In genomic region chr19:2900296-2901252, GRCh38 we compare ENCODE assay signal across 1 cellular context.
TF ChIP-seq lines count a peak whose summit lies in the region.

ZNF57 (plus strand) TSS chr19:2900928; CDS start chr19:2901046, 118 bp downstream.

TF ChIP-seq in HepG2, 621 proteins besides CTCF, POLR2A, EP300 and RAD21 (continued from another document and continues in another):
- TF ChIP-seq TSC22D2 (CRISPR knock-in tag; IDR thresholded peaks at IDR 0.05; ENCODE audit: borderline replicate concordance) (peak; percentile 60; the same call in 1 of the 2 replicates), ZNF160 (CRISPR knock-in tag; IDR thresholded peaks at IDR 0.05) (no peak), ERF (CRISPR knock-in tag; IDR thresholded peaks at IDR 0.05) (peak; percentile 43; the same call in 1 of the 2 replicates), RELA (CRISPR knock-in tag; IDR thresholded peaks at IDR 0.05) (no peak), WIZ (CRISPR knock-in tag; IDR thresholded peaks at IDR 0.05) (no peak), MED13 (CRISPR knock-in tag; IDR thresholded peaks at IDR 0.05) (0 out of 2 replicates have a peak, but pooled peaks have one; percentile 28), NFE2 (CRISPR knock-in tag; IDR thresholded peaks at IDR 0.05) (no peak), ATRX (CRISPR knock-in tag; IDR thresholded peaks at IDR 0.05; ENCODE audit: borderline replicate concordance) (no peak), SUZ12 (IDR thresholded peaks at IDR 0.05; ENCODE audit: low read depth, low read length) (no peak), SCMH1 (CRISPR knock-in tag; IDR thresholded peaks at IDR 0.05; ENCODE audit: borderline replicate concordance) (no peak), HHEX (CRISPR knock-in tag; IDR thresholded peaks at IDR 0.05) (no peak), ZBTB33 (CRISPR knock-in tag; IDR thresholded peaks at IDR 0.05) (peak; percentile 49), ZMYM3 (CRISPR knock-in tag; IDR thresholded peaks at IDR 0.05) (no peak), JUNB (CRISPR knock-in tag; IDR thresholded peaks at IDR 0.05; ENCODE audit: borderline replicate concordance) (no peak), KAT7 (CRISPR knock-in tag; IDR thresholded peaks at IDR 0.05; ENCODE audit: borderline replicate concordance) (no peak), SRSF4 (IDR thresholded peaks at IDR 0.05; ENCODE audit: low read depth, low read length, poor library complexity, severe bottlenecking) (no peak), IRF2 (CRISPR knock-in tag; IDR thresholded peaks at IDR 0.05) (0 out of 2 replicates have a peak, but pooled peaks have one; percentile 16), ZZZ3 (CRISPR knock-in tag; IDR thresholded peaks at IDR 0.05; ENCODE audit: borderline replicate concordance) (no peak), ATF7-NPFF (CRISPR knock-in tag; IDR thresholded peaks at IDR 0.05; ENCODE audit: low read depth) (peak; percentile 78), CBX5 (CRISPR knock-in tag; IDR thresholded peaks at IDR 0.05; ENCODE audit: borderline replicate concordance) (peak; percentile 51; the same call in 1 of the 2 replicates), ZNF589 (CRISPR knock-in tag; conservative IDR thresholded peaks at IDR 0.05) (0 out of 2 replicates have a peak, but pooled peaks have one; percentile 67), XRCC5 (optimal IDR thresholded peaks at IDR 0.05; ENCODE audit: low read length) (peak; percentile 7), ZNF83 (CRISPR knock-in tag; IDR thresholded peaks at IDR 0.05; ENCODE audit: borderline replicate concordance) (no peak), NFRKB (IDR thresholded peaks at IDR 0.05) (no peak), ZSCAN5A (CRISPR knock-in tag; IDR thresholded peaks at IDR 0.05; ENCODE audit: borderline replicate concordance) (0 out of 2 replicates have a peak, but pooled peaks have one; percentile 54), KDM6A (CRISPR knock-in tag; IDR thresholded peaks at IDR 0.05; ENCODE audit: low read depth) (no peak), ZNF878 (CRISPR knock-in tag; IDR thresholded peaks at IDR 0.05) (no peak), RERE (CRISPR knock-in tag; IDR thresholded peaks at IDR 0.05; ENCODE audit: low read depth) (no peak), NFATC3 (CRISPR knock-in tag; IDR thresholded peaks at IDR 0.05) (0 out of 2 replicates have a peak, but pooled peaks have one; percentile 46), ZBTB2 (CRISPR knock-in tag; IDR thresholded peaks at IDR 0.05; ENCODE audit: low read depth) (no peak), ZNF414 (CRISPR knock-in tag; IDR thresholded peaks at IDR 0.05) (0 out of 2 replicates have a peak, but pooled peaks have one; percentile 67), TIGD3 (CRISPR knock-in tag; IDR thresholded peaks at IDR 0.05; ENCODE audit: borderline replicate concordance) (no peak), FOXJ3 (CRISPR knock-in tag; IDR thresholded peaks at IDR 0.05; ENCODE audit: borderline replicate concordance) (no peak), CREM (IDR thresholded peaks at IDR 0.05) (peak; percentile 67; the same call in 1 of the 2 replicates), CREM (CRISPR knock-in tag; IDR thresholded peaks at IDR 0.05) (no peak), SYNCRIP (IDR thresholded peaks at IDR 0.05; ENCODE audit: insufficient read depth, low read depth, low read length) (no peak), MTA3 (CRISPR knock-in tag; IDR thresholded peaks at IDR 0.05) (no peak), ZNF777 (CRISPR knock-in tag; IDR thresholded peaks at IDR 0.05) (0 out of 2 replicates have a peak, but pooled peaks have one; percentile 22), DRAP1 (CRISPR knock-in tag; IDR thresholded peaks at IDR 0.05) (peak; percentile 77), BORCS8-MEF2B (CRISPR knock-in tag; IDR thresholded peaks at IDR 0.05) (peak; percentile 93), ZFAT (CRISPR knock-in tag; conservative IDR thresholded peaks at IDR 0.05) (no peak), DNMT3B (CRISPR knock-in tag; conservative IDR thresholded peaks at IDR 0.05) (no peak), FOSL1 (CRISPR knock-in tag; IDR thresholded peaks at IDR 0.05; ENCODE audit: borderline replicate concordance) (no peak), ZNF879 (CRISPR knock-in tag; IDR thresholded peaks at IDR 0.05) (peak; percentile 61; the same call in 1 of the 2 replicates)
- TF ChIP-seq, protein P1, sequence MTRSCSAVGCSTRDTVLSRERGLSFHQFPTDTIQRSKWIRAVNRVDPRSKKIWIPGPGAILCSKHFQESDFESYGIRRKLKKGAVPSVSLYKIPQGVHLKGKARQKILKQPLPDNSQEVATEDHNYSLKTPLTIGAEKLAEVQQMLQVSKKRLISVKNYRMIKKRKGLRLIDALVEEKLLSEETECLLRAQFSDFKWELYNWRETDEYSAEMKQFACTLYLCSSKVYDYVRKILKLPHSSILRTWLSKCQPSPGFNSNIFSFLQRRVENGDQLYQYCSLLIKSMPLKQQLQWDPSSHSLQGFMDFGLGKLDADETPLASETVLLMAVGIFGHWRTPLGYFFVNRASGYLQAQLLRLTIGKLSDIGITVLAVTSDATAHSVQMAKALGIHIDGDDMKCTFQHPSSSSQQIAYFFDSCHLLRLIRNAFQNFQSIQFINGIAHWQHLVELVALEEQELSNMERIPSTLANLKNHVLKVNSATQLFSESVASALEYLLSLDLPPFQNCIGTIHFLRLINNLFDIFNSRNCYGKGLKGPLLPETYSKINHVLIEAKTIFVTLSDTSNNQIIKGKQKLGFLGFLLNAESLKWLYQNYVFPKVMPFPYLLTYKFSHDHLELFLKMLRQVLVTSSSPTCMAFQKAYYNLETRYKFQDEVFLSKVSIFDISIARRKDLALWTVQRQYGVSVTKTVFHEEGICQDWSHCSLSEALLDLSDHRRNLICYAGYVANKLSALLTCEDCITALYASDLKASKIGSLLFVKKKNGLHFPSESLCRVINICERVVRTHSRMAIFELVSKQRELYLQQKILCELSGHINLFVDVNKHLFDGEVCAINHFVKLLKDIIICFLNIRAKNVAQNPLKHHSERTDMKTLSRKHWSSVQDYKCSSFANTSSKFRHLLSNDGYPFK (CRISPR knock-in tag; IDR thresholded peaks at IDR 0.05; ENCODE audit: borderline replicate concordance): no peak
- TF ChIP-seq, protein P2, sequence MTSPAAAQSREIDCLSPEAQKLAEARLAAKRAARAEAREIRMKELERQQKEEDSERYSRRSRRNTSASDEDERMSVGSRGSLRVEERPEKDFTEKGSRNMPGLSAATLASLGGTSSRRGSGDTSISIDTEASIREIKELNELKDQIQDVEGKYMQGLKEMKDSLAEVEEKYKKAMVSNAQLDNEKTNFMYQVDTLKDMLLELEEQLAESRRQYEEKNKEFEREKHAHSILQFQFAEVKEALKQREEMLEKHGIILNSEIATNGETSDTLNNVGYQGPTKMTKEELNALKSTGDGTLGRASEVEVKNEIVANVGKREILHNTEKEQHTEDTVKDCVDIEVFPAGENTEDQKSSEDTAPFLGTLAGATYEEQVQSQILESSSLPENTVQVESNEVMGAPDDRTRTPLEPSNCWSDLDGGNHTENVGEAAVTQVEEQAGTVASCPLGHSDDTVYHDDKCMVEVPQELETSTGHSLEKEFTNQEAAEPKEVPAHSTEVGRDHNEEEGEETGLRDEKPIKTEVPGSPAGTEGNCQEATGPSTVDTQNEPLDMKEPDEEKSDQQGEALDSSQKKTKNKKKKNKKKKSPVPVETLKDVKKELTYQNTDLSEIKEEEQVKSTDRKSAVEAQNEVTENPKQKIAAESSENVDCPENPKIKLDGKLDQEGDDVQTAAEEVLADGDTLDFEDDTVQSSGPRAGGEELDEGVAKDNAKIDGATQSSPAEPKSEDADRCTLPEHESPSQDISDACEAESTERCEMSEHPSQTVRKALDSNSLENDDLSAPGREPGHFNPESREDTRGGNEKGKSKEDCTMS (CRISPR knock-in tag; conservative IDR thresholded peaks at IDR 0.05): no peak
